Comparison of ENCODE assay signal across 9 cellular contexts in the genomic region with DNA sequence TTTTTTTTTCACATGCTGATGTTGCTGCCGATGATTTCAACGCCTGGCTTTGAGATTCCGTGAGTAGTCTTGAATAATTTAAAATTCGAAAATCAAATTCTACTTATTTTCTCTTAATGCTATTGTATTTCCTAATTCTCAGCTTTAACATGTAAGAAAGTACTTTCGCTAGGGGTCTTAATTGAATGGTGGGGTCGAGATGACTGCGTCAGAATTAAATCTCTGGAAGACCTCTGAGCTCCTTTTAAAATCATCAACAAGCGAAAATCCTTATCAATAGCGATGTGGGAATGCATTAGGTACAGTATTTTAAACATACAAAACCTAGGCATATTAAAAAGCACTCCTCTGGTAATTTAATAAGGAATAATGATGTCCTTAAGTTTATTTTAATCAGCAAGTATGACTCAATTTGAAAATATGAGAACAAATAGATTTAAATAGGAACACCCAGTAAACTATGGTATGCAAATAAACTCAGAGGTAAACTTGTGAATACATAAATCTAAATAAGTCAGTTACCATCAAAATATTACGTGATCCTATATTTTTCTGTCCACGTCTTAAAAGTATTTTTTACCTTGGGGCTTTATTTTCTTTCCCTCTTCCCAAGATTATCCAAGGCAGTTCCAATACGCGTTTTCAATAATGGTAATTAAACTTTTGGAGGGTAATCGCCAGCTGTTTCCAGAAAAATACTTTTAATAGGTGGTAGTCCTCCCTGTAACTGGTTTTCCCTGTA. TPM values are rescaled to one million over a fixed set of nuclear protein-coding genes. Genes with fewer than 3 reads are reported as not detected.
DNase-seq lines count a peak whose midpoint lies in the region; ATAC-seq and TF ChIP-seq lines count a peak whose summit lies in the region.
"Had no signal": no experiment of that assay in that cellular context is flagged by ENCODE, and none has a peak within 500 bp of the region (broad histone marks: within the 10 kb centered on the region; RNA-seq: fewer than 3 reads in every experiment).

No MANE protein-coding gene starts in this region.

- no peak overlapping the region for H3K9ac ChIP-seq in adipocyte (ENCODE audit: low read length)

- H3K9me3 ChIP-seq in A673 (ENCODE audit: low read depth, low read length, poor library complexity, severe bottlenecking) (no peaks in the 10 kb centered on the region), HAP-1 (no peaks in the 10 kb centered on the region), adipocyte (ENCODE audit: control insufficient read depth, low read length) (peaks cover 10% of the 10 kb centered on the region), muscle layer of duodenum (ENCODE audit: control insufficient read depth in 1 of 2, low read length in 2 of 2) (peaks cover 0 to 2% of the 10 kb centered on the region in 2 donors)

- H3K27ac ChIP-seq in A673 (ENCODE audit: low read depth, low read length, poor library complexity, severe bottlenecking) (no peak overlapping the region), muscle layer of duodenum (ENCODE audit: low read length) (peak overlapping the region; percentile 49)
- H3K27ac ChIP-seq: HL-60 had no signal

- no peak for DNase-seq in A673 (ENCODE audit: low spot score)
- no peak for DNase-seq in HAP-1 (ENCODE audit: low spot score in 2 of 2)
- DNase-seq in adipocyte (ENCODE audit: low read depth): no peak
- no peak for DNase-seq in sciatic nerve (ENCODE audit: low spot score)
- DNase-seq in SK-N-DZ (ENCODE audit: low spot score): no peak
- no peak for DNase-seq in globus pallidus (ENCODE audit: low spot score)

- H3K27me3 ChIP-seq in A673 (replicated peaks; ENCODE audit: insufficient read depth, low read depth, low read length, poor library complexity): peaks cover 72% of the 10 kb centered on the region
- H3K27me3 ChIP-seq in HAP-1 (ENCODE audit: low read depth): no peaks in the 10 kb centered on the region
- peaks cover 83% of the 10 kb centered on the region for H3K27me3 ChIP-seq in adipocyte (replicated peaks; ENCODE audit: control insufficient read depth, insufficient read depth, low read length)
- H3K27me3 ChIP-seq in muscle layer of duodenum (ENCODE audit: low read depth, low read length): peaks cover 74% of the 10 kb centered on the region

- CTCF ChIA-PET in A673 (lab: Charles Lee): no interaction called here

- H3K4me3 ChIP-seq in A673 (ENCODE audit: low read depth, low read length, poor library complexity, severe bottlenecking) (peak overlapping the region; percentile 68), HAP-1 (peak overlapping the region; percentile 61), adipocyte (ENCODE audit: low read length) (peak overlapping the region; percentile 81), muscle layer of duodenum (ENCODE audit: low read depth in 1 of 2, low read length in 2 of 2) (peak overlapping the region; percentile 53 to 55)

- intact Hi-C loops in A673 (cut with micrococcal nuclease; ENCODE audit: unreplicated experiment) (loop anchor here (1.0 to 5.0 kb wide), 2 partner anchors 279 to 347 kb away; no protein-coding TSS in a partner anchor), sciatic nerve (cut with DNase I) (no loop called here)

- in situ Hi-C loops in HAP-1 (cut with MboI; ENCODE audit: low sequenced_read_pairs): no loop called here

- no peaks in the 10 kb centered on the region for H3K36me3 ChIP-seq in A673 (ENCODE audit: insufficient read depth, low read length, poor library complexity, severe bottlenecking)
- H3K36me3 ChIP-seq in HAP-1 (replicated peaks): peaks cover 22% of the 10 kb centered on the region
- no peaks in the 10 kb centered on the region for H3K36me3 ChIP-seq in adipocyte (ENCODE audit: control insufficient read depth, insufficient read depth, low read length, severe bottlenecking)
- no peaks in the 10 kb centered on the region for H3K36me3 ChIP-seq in muscle layer of duodenum (ENCODE audit: control insufficient read depth in 1 of 2, insufficient read depth in 2 of 2, low read length in 2 of 2)

- POLR2A ChIA-PET in A673 (lab: Charles Lee; ENCODE audit: low non-redundant PET): no interaction called here

- TSS peak; percentile 54 for BruUV-seq in A673 (replicated peaks; lab: Mats Ljungman, UMichigan)

- H3K4me1 ChIP-seq in A673 (ENCODE audit: insufficient read depth, low read length, poor library complexity, severe bottlenecking) (peaks cover 12% of the 10 kb centered on the region), HAP-1 (peaks cover 24% of the 10 kb centered on the region), adipocyte (ENCODE audit: control insufficient read depth, insufficient read depth, low read length) (peaks cover 3% of the 10 kb centered on the region), muscle layer of duodenum (ENCODE audit: control insufficient read depth in 1 of 2, insufficient read depth in 2 of 2, low read length in 2 of 2) (peaks cover 0 to 37% of the 10 kb centered on the region in 2 donors)

- no peak for TF ChIP-seq CTCF in A673 (conservative IDR thresholded peaks at IDR 0.05; ENCODE audit: low read depth, low read length)

- ATAC-seq in sciatic nerve (no peak), GM19035 (IDR thresholded peaks at IDR 0.05; ENCODE audit: unreplicated experiment) (no peak)

RNA-seq across cellular contexts. Expression of a gene that starts 1.4 kb away (rescaled TPM):
- total RNA-seq in A673 (2021) (4.3 and 7.5 TPM in 2 replicates), sciatic nerve (0.94 TPM)
- 0.66 TPM in 1 of 2 replicates, not detected in the other for polyA plus RNA-seq in SK-N-DZ (2014; cell fraction: cytosol; rRNA removed)
- polyA plus RNA-seq in SK-N-DZ (2014; cell fraction: nucleus; rRNA removed): 0.32 TPM in 1 of 2 replicates, not detected in the other

RNA-seq across cellular contexts. Expression of a gene that starts 1.8 kb away (rescaled TPM):
- total RNA-seq in A673 (2021) (0.11 and 0.35 TPM in 2 replicates), sciatic nerve (not detected)
- polyA plus RNA-seq in SK-N-DZ (2014; cell fraction: cytosol; rRNA removed): 0.21 TPM in 1 of 2 replicates, not detected in the other
- polyA plus RNA-seq in SK-N-DZ (2014; cell fraction: nucleus; rRNA removed): not detected in 2 replicates
